28 cellular contexts compared by ENCODE assay signal in genomic region chr17:76391200-76391715, GRCh38.
"Had no signal": no experiment of that assay in that cellular context is flagged by ENCODE, and none has a peak within 500 bp of the region (broad histone marks: within the 10 kb centered on the region; RNA-seq: fewer than 3 reads in every experiment).

No MANE protein-coding gene starts in this region.

- H3K27ac ChIP-seq: ascending aorta, cardiac muscle cell, colonic mucosa, gastrocnemius medialis, hepatocyte, right atrium auricular region, spleen, transverse colon, VCaP had no signal

- H3K36me3 Mint-ChIP-seq: activated naive CD8-positive, alpha-beta T cell treated with anti-CD3 and anti-CD28 coated beads, Interleukin-2, amount 10 ng/mL, durations not matched to agents 7 days and 5 days had no signal

- H3K27me3 ChIP-seq: ascending aorta, cardiac muscle cell, colonic mucosa, gastrocnemius medialis, hepatocyte, right atrium auricular region, spleen, transverse colon had no signal

- H3K27me3 Mint-ChIP-seq: activated CD4-positive, alpha-beta memory T cell treated with anti-CD3 and anti-CD28 coated beads for 36 hours; activated CD4-positive, alpha-beta T cell treated with anti-CD3 and anti-CD28 coated beads, Interleukin-2, amount 10 ng/mL, durations not matched to agents 24 days and 14 days; activated naive CD8-positive, alpha-beta T cell treated with anti-CD3 and anti-CD28 coated beads, Interleukin-2, amount 10 ng/mL, durations not matched to agents 7 days and 5 days; naive B cell had no signal

- H3K9me3 ChIP-seq: ascending aorta, colonic mucosa, gastrocnemius medialis, right atrium auricular region, spleen, transverse colon had no signal

- DNase-seq: activated CD4-positive, alpha-beta memory T cell treated with anti-CD3 and anti-CD28 coated beads for 36 hours; activated CD4-positive, alpha-beta T cell treated with anti-CD3 and anti-CD28 coated beads, Interleukin-2, amount 10 ng/mL, durations not matched to agents 24 days and 14 days; activated CD8-positive, alpha-beta memory T cell treated with anti-CD3 and anti-CD28 coated beads, Interleukin-2, amount 50 U/mL, for 4 hours; activated effector memory CD4-positive, alpha-beta T cell treated with anti-CD3 and anti-CD28 coated beads, Interleukin-2, amount 50 U/mL, for 16 hours; activated naive CD4-positive, alpha-beta T cell treated with anti-CD3 and anti-CD28 coated beads, Interleukin-2, amount 10 ng/mL, durations not matched to agents 7 days and 5 days; activated naive CD8-positive, alpha-beta T cell treated with anti-CD3 and anti-CD28 coated beads, Interleukin-2, amount 10 ng/mL, durations not matched to agents 7 days and 5 days; activated T-cell treated with anti-CD3 and anti-CD28 coated beads, Interleukin-2, amount 50 U/mL, for 1 hour; cerebellar nuclear complex; colonic mucosa; effector CD8-positive, alpha-beta T cell; gastrocnemius medialis; glutamatergic neuron; left colon; naive B cell; occipital lobe; spleen; stimulated activated naive CD4-positive, alpha-beta T cell treated with Interleukin-2 at 50 U/mL for 16 hours; T-helper 9 cell; transverse colon had no signal

- H3K4me1 Mint-ChIP-seq: brain had no signal

- H3K4me2 ChIP-seq: hepatocyte had no signal

- H3K79me2 ChIP-seq: hepatocyte had no signal

- H3K4me3 ChIP-seq: ascending aorta, cardiac muscle cell, colonic mucosa, gastrocnemius medialis, hepatocyte, right atrium auricular region, spleen, transverse colon had no signal

- H3K27ac Mint-ChIP-seq: activated CD4-positive, alpha-beta memory T cell treated with anti-CD3 and anti-CD28 coated beads for 36 hours; activated CD4-positive, alpha-beta T cell treated with anti-CD3 and anti-CD28 coated beads, Interleukin-2, amount 10 ng/mL, durations not matched to agents 24 days and 14 days; activated naive CD4-positive, alpha-beta T cell treated with anti-CD3 and anti-CD28 coated beads, Interleukin-2, amount 10 ng/mL, durations not matched to agents 7 days and 5 days; activated naive CD8-positive, alpha-beta T cell treated with anti-CD3 and anti-CD28 coated beads, Interleukin-2, amount 10 ng/mL, durations not matched to agents 7 days and 5 days; activated T-helper 1 cell treated with anti-CD3 and anti-CD28 coated beads, Interleukin-12 subunit alpha, Interleukin-12 subunit beta, Interleukin-2, Interleukin-4 antibody, amounts not matched to agents 30 ng/mL and 10 ng/mL and 1 ng/mL, durations not matched to agents 14 hours and 24 hours and 36 hours; mesothelial cell of epicardium; T-helper 1 cell treated with Interleukin-12 subunit alpha and Interleukin-12 subunit beta and Interleukin-4 antibody, amounts not matched to agents 30 μg/mL and 1 μg/mL, for 36 hours had no signal

- H3K9me3 Mint-ChIP-seq: activated CD4-positive, alpha-beta memory T cell treated with anti-CD3 and anti-CD28 coated beads for 36 hours; activated CD4-positive, alpha-beta T cell treated with anti-CD3 and anti-CD28 coated beads, Interleukin-2, amount 10 ng/mL, durations not matched to agents 24 days and 14 days; activated naive CD4-positive, alpha-beta T cell treated with anti-CD3 and anti-CD28 coated beads, Interleukin-2, amount 10 ng/mL, durations not matched to agents 7 days and 5 days; activated naive CD8-positive, alpha-beta T cell treated with anti-CD3 and anti-CD28 coated beads, Interleukin-2, amount 10 ng/mL, durations not matched to agents 7 days and 5 days; activated T-helper 1 cell treated with anti-CD3 and anti-CD28 coated beads, Interleukin-12 subunit alpha, Interleukin-12 subunit beta, Interleukin-2, Interleukin-4 antibody, amounts not matched to agents 30 ng/mL and 10 ng/mL and 1 ng/mL, durations not matched to agents 14 hours and 24 hours and 36 hours; brain; mesothelial cell of epicardium; naive B cell; T-helper 1 cell treated with Interleukin-12 subunit alpha and Interleukin-12 subunit beta and Interleukin-4 antibody, amounts not matched to agents 30 μg/mL and 1 μg/mL, for 36 hours had no signal

- H3K4me3 Mint-ChIP-seq: activated CD4-positive, alpha-beta memory T cell treated with anti-CD3 and anti-CD28 coated beads for 36 hours; activated CD4-positive, alpha-beta T cell treated with anti-CD3 and anti-CD28 coated beads, Interleukin-2, amount 10 ng/mL, durations not matched to agents 24 days and 14 days; activated naive CD4-positive, alpha-beta T cell treated with anti-CD3 and anti-CD28 coated beads, Interleukin-2, amount 10 ng/mL, durations not matched to agents 7 days and 5 days; activated naive CD8-positive, alpha-beta T cell treated with anti-CD3 and anti-CD28 coated beads, Interleukin-2, amount 10 ng/mL, durations not matched to agents 7 days and 5 days; activated T-helper 1 cell treated with anti-CD3 and anti-CD28 coated beads, Interleukin-12 subunit alpha, Interleukin-12 subunit beta, Interleukin-2, Interleukin-4 antibody, amounts not matched to agents 30 ng/mL and 10 ng/mL and 1 ng/mL, durations not matched to agents 14 hours and 24 hours and 36 hours; brain; mesothelial cell of epicardium; naive B cell; T-helper 1 cell treated with Interleukin-12 subunit alpha and Interleukin-12 subunit beta and Interleukin-4 antibody, amounts not matched to agents 30 μg/mL and 1 μg/mL, for 36 hours had no signal

- ATAC-seq: gastrocnemius medialis, left colon had no signal

- H3K36me3 ChIP-seq: colonic mucosa had no signal

- H2AFZ ChIP-seq: hepatocyte had no signal

- H3K4me1 ChIP-seq: colonic mucosa had no signal
